Comparison of ENCODE assay signal across 8 cellular contexts in the genomic region with DNA sequence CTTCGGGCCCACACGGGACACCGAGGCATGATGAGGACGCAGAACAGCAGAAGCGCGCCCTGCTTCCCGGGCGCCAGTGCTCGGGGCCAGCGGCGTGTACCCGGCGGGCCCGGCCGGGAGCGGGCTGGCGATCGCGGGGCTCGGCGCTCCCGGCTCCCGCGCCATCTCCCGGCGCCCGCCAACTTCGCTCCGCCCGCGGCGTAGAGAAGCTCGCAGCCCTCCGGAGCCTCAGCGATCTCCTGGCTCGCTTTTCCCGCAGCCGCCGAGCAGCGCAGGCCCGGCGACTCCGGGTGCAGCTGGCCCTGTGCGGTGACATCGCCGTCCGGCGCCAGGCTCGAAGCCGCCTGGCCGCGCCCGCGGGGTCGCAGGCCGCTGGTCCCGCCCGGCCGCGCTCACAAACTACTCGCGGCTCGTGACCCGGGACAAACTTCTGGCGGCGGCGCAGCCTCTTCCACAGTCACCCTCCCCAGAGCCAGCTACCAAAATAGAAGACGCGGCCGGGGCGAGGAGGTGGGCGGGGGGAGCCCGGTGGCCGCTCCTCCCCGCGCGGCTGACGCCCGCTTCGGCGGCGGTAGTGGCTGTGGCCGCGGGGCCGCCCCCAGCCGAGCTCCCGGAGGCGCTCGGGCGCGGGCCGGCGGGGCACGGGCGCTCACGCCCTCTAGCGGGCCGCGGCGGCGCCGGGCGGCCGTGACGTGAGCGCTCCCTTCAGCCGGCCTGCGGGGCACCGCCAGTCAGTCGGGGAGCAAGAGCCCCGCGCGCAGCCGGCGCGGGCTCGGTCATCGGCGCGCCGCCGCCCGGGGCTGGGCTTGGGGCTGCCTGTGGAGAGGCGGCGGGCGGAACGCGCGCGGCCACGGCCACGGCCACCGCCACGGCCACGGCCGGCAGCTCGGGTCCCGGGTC. TPM values are rescaled to one million over a fixed set of nuclear protein-coding genes. Genes with fewer than 3 reads are reported as not detected.
A peak's percentile ranks its signal among the peaks of the same experiment; 100 is the strongest.
DNase-seq lines count a peak whose midpoint lies in the region; ATAC-seq, FAIRE-seq and TF ChIP-seq lines count a peak whose summit lies in the region.

TSS of gene PTPRM (plus strand) at position 730 of the 900 bp plus-strand sequence. CDS start 503 bp downstream, outside the sequence.

- H3K27ac ChIP-seq in foreskin keratinocyte, result peak within 1 kb of the TSS; percentile 52

- no peaks in the 10 kb centered on the region for H3K9me3 Mint-ChIP-seq in natural killer cell

- no peak within 1 kb of the TSS for H3K4me3 ChIP-seq in BE2C (ENCODE audit: low read depth, low read length)

- peaks cover 30 to 32% of the 10 kb centered on the region in 2 donors for H3K27me3 Mint-ChIP-seq in natural killer cell (ENCODE audit: low read depth in 2 of 2)

- H3K4me1 ChIP-seq in BE2C (no peaks in the 10 kb centered on the region), foreskin keratinocyte (peaks cover 11% of the 10 kb centered on the region)

- no peak for TF ChIP-seq CTCF in BE2C (IDR thresholded peaks at IDR 0.05; ENCODE audit: low read depth, low read length)
- TF ChIP-seq CTCF in foreskin keratinocyte (conservative IDR thresholded peaks at IDR 0.05), result peak; percentile 64
- no peak for TF ChIP-seq CTCF in natural killer cell (IDR thresholded peaks at IDR 0.05)

- FAIRE-seq in GM19239 (lab: Jason Lieb, UNC), result no peak

- ATAC-seq in HG03175 (IDR thresholded peaks at IDR 0.05; ENCODE audit: unreplicated experiment) (peak; percentile 89), foreskin keratinocyte (peak; percentile 90), natural killer cell (peak; percentile 82 to 87 (median 83))

- H3K27me3 ChIP-seq in BE2C, result peaks cover 36% of the 10 kb centered on the region
- peaks cover 8% of the 10 kb centered on the region for H3K27me3 ChIP-seq in foreskin keratinocyte

- no peaks in the 10 kb centered on the region for H3K9me3 ChIP-seq in BE2C

- DNase-seq in BE2C, result peak; percentile 43
- peak; percentile 72 for DNase-seq in GM19239 (ENCODE audit: insufficient read length, low spot score)
- peak; percentile 41 to 57 for DNase-seq in NOMO-1 (lab: John Stamatoyannopoulos, UW; ENCODE audit: unreplicated experiment in 2 of 2)
- peak; percentile 37 for DNase-seq in activated naive CD4-positive, alpha-beta T cell treated with anti-CD3 and anti-CD28 coated beads, Interleukin-2, amount 50 U/mL, for 16 hours
- peak in 1 of 2 donors; percentile 44 for DNase-seq in foreskin keratinocyte
- peak; percentile 31 for DNase-seq in natural killer cell
- DNase-seq in superior temporal gyrus (ENCODE audit: extremely low spot score), result peak; percentile 80

- no peak within 1 kb of the TSS for H3K27ac Mint-ChIP-seq in natural killer cell

- intact Hi-C loops in natural killer cell (cut with micrococcal nuclease), result no loop called here

- peak within 1 kb of the TSS; percentile 50 for H3K4me3 Mint-ChIP-seq in natural killer cell

- H3K36me3 Mint-ChIP-seq in natural killer cell, result no peaks in the 10 kb centered on the region

- H3K36me3 ChIP-seq in BE2C, result no peaks in the 10 kb centered on the region

- H3K4me1 Mint-ChIP-seq in natural killer cell, result peaks cover 5 to 7% of the 10 kb centered on the region in 2 donors

RNA-seq across cellular contexts. Expression of gene PTPRM, which starts in this region (rescaled TPM):
- polyA plus RNA-seq in BE2C (2012; ENCODE audit: insufficient read depth, insufficient read length, low read depth), result 0.32 TPM
- total RNA-seq in foreskin keratinocyte, result 8.4 and 17.9 TPM in 2 replicates
- 6.2 and 9.7 TPM in 2 replicates for polyA plus RNA-seq in foreskin keratinocyte
- total RNA-seq in natural killer cell, result 10 to 100 TPM in 2 of 3 donors, 1 to 10 TPM in 1; 5.0 to 13.2 (median 12.1) TPM
